ENCODE assay signal across 30 cellular contexts in genomic region chr5:79080804-79081203, GRCh38. TPM values are rescaled to one million over a fixed set of nuclear protein-coding genes. Genes with fewer than 3 reads are reported as not detected.
"Had no signal": no experiment of that assay in that cellular context is flagged by ENCODE, and none has a peak within 500 bp of the region (broad histone marks: within the 10 kb centered on the region; RNA-seq: fewer than 3 reads in every experiment).

No MANE protein-coding gene starts in this region.

- H3K4me3 ChIP-seq: pancreas, psoas muscle, skin epidermis, smooth muscle cell, spleen, suprapubic skin, testis, tibial artery, transverse colon, upper lobe of right lung, uterus had no signal

- H3K27ac ChIP-seq: neutrophil, pancreas, psoas muscle, skin epidermis, spleen, suprapubic skin, testis, tibial artery, transverse colon, upper lobe of right lung, uterus had no signal

- DNase-seq: naive thymus-derived CD8-positive, alpha-beta T cell; nephron progenitor cell; nucleus accumbens; pancreas; psoas muscle; right cardiac atrium; spleen; stimulated activated CD4-positive, alpha-beta T cell treated with anti-CD3 and anti-CD28 coated beads, Interleukin-12 subunit alpha, Interleukin-12 subunit beta, amount 100 ng/mL, for 4 hours; stimulated activated CD4-positive, alpha-beta T cell treated with anti-CD3 and anti-CD28 coated beads, Interleukin-1b, Interleukin-23, amount 100 ng/mL, for 48 hours; stimulated activated CD4-positive, alpha-beta T cell treated with anti-CD3 and anti-CD28 coated beads, Interleukin-4, amount 100 ng/mL, for 1 hour; stimulated activated CD4-positive, alpha-beta T cell treated with anti-CD3 and anti-CD28 coated beads, Interleukin-4, amount 100 ng/mL, for 4 hours; stimulated activated CD8-positive, alpha-beta memory T cell treated with anti-CD3 and anti-CD28 coated beads, Interleukin-4, amount 100 ng/mL, for 48 hours; stimulated activated naive CD4-positive, alpha-beta T cell; stimulated activated naive CD8-positive, alpha-beta T cell treated with anti-CD3 and anti-CD28 coated beads, Interleukin-15, amount 100 ng/mL, for 72 hours; stimulated activated naive CD8-positive, alpha-beta T cell treated with anti-CD3 and anti-CD28 coated beads, Interleukin-15, Interleukin-2, amounts not matched to agents 100 U/mL and 50 U/mL, for 24 hours; substantia nigra; testis; tibial artery; transverse colon; upper lobe of right lung; uterus had no signal

- ATAC-seq: naive thymus-derived CD8-positive, alpha-beta T cell; pancreas; psoas muscle; right cardiac atrium; sciatic nerve; stimulated activated memory B cell treated with anti-CD40 and anti-IgM and Interleukin-4, amounts not matched to agents 10 μg/mL and 1 μg/mL and 100 μg/mL, for 72 hours; stimulated activated naive CD8-positive, alpha-beta T cell treated with anti-CD3 and anti-CD28 coated beads, Interleukin-15, amount 100 ng/mL, for 72 hours; stimulated activated naive CD8-positive, alpha-beta T cell treated with anti-CD3 and anti-CD28 coated beads, Interleukin-15, Interleukin-2, amounts not matched to agents 100 U/mL and 50 U/mL, for 24 hours; upper lobe of right lung had no signal

- H3K9me3 ChIP-seq: neutrophil, pancreas, psoas muscle, spleen, suprapubic skin, testis, tibial artery, transverse colon, upper lobe of right lung, uterus had no signal

- H3K27me3 ChIP-seq: neutrophil, pancreas, spleen, suprapubic skin, testis, tibial artery, transverse colon, upper lobe of right lung, uterus had no signal

- H3K36me3 ChIP-seq: neutrophil, pancreas, spleen, suprapubic skin, transverse colon, upper lobe of right lung, uterus had no signal

- H3K4me1 ChIP-seq: pancreas, psoas muscle, spleen, suprapubic skin, testis, tibial artery, transverse colon, upper lobe of right lung, uterus had no signal

RNA-seq across cellular contexts. Expression of gene BHMT2, which starts 11.2 kb away (rescaled TPM):
- total RNA-seq: naive thymus-derived CD8-positive, alpha-beta T cell; natural killer cell treated with Interleukin-12 subunit alpha and Interleukin-12 subunit beta and Interleukin-15 and Interleukin-18, amount 100 ng/mL, for 72 hours; neural crest cell; osteocyte; smooth muscle cell had no signal
- polyA plus RNA-seq: naive thymus-derived CD8-positive, alpha-beta T cell; smooth muscle cell had no signal

RNA-seq across cellular contexts. Expression of gene DMGDH, which starts 11.3 kb away (rescaled TPM):
- total RNA-seq: neural crest cell, smooth muscle cell had no signal

RNA-seq across cellular contexts. Expression of gene BHMT, which starts 30.8 kb away (rescaled TPM):
- total RNA-seq: naive thymus-derived CD8-positive, alpha-beta T cell; natural killer cell treated with Interleukin-12 subunit alpha and Interleukin-12 subunit beta and Interleukin-15 and Interleukin-18, amount 100 ng/mL, for 72 hours; neural crest cell; osteocyte; psoas muscle; smooth muscle cell; spleen; transverse colon; upper lobe of right lung had no signal
- polyA plus RNA-seq: naive thymus-derived CD8-positive, alpha-beta T cell; smooth muscle cell; spleen had no signal
